Comparison of ENCODE assay signal across 14 cellular contexts in the genomic region with DNA sequence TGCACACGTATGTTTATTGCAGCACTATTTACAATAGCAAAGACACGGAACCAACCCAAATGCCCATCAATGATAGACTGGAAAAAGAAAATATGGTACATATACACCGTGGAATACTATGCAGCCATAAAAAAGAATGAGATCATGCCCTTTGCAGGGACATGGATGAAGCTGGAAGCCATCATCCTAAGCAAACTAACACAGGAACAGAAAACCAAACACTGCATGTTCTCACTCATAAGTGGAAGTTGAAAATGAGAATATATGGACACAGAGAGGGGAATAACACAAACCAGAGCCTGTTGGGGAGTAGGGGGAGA. TPM values are rescaled to one million over a fixed set of nuclear protein-coding genes. Genes with fewer than 3 reads are reported as not detected.
DNase-seq lines count a peak whose midpoint lies in the region; ATAC-seq, FAIRE-seq and TF ChIP-seq lines count a peak whose summit lies in the region.
"Not testable (repeated sequence)": the region's sequence is repeated elsewhere in the genome, so short reads cannot be mapped to it uniquely, and the experiment has no call there.
"Had no signal": no experiment of that assay in that cellular context is flagged by ENCODE, and none has a peak within 500 bp of the region (broad histone marks: within the 10 kb centered on the region; RNA-seq: fewer than 3 reads in every experiment).

No MANE protein-coding gene starts in this region.

- H3K36me3 Mint-ChIP-seq in CD8-positive, alpha-beta T cell = peaks cover 31% of the 10 kb centered on the region
- H3K36me3 Mint-ChIP-seq in T-cell = not testable (repeated sequence)
- peaks cover 39% of the 10 kb centered on the region for H3K36me3 Mint-ChIP-seq in activated CD4-positive, alpha-beta T cell treated with anti-CD3 and anti-CD28 coated beads, Interleukin-2, amount 10 ng/mL, durations not matched to agents 24 days and 14 days (ENCODE audit: low read depth)
- H3K36me3 Mint-ChIP-seq in activated T-cell treated with anti-CD3 and anti-CD28 coated beads, Interleukin-2, amount 50 U/mL, for 4 hours (ENCODE audit: insufficient read depth) = peaks cover 25% of the 10 kb centered on the region
- peaks cover 76% of the 10 kb centered on the region for H3K36me3 Mint-ChIP-seq in activated naive CD4-positive, alpha-beta T cell treated with anti-CD3 and anti-CD28 coated beads, Interleukin-2, amount 10 ng/mL, durations not matched to agents 7 days and 5 days
- peaks cover 17% of the 10 kb centered on the region for H3K36me3 Mint-ChIP-seq in stimulated activated memory B cell treated with anti-CD40 and anti-IgM and Interleukin-4, amounts not matched to agents 10 μg/mL and 1 μg/mL and 100 μg/mL, for 72 hours

- not testable (repeated sequence) for H3K9me3 Mint-ChIP-seq in CD8-positive, alpha-beta T cell; T-cell; activated CD4-positive, alpha-beta T cell treated with anti-CD3 and anti-CD28 coated beads, Interleukin-2, amount 10 ng/mL, durations not matched to agents 24 days and 14 days; activated T-cell treated with anti-CD3 and anti-CD28 coated beads, Interleukin-2, amount 50 U/mL, for 4 hours; activated naive CD4-positive, alpha-beta T cell treated with anti-CD3 and anti-CD28 coated beads, Interleukin-2, amount 10 ng/mL, durations not matched to agents 7 days and 5 days; stimulated activated memory B cell treated with anti-CD40 and anti-IgM and Interleukin-4, amounts not matched to agents 10 μg/mL and 1 μg/mL and 100 μg/mL, for 72 hours

- not testable (repeated sequence) for TF ChIP-seq CTCF in CD8-positive, alpha-beta T cell (IDR thresholded peaks at IDR 0.05); GM12878 (IDR thresholded peaks at IDR 0.05 in 2 of 3, conservative IDR thresholded peaks at IDR 0.05 in 1 of 3; ENCODE audit: control insufficient read depth in 2 of 3, extremely low read depth in 1 of 3, insufficient read depth in 1 of 3, low read depth in 3 of 3, low read length in 3 of 3)

- not testable (repeated sequence) for H3K36me3 ChIP-seq in CD8-positive, alpha-beta T cell (ENCODE audit: insufficient read depth, low read length); GM12878 (ENCODE audit: control insufficient read depth in 2 of 2, insufficient read depth in 2 of 2, low read length in 1 of 2)

- TF ChIP-seq EP300 in GM12878 (IDR thresholded peaks at IDR 0.05; ENCODE audit: borderline replicate concordance in 1 of 2, control insufficient read depth in 1 of 2, low read depth in 2 of 2, low read length in 2 of 2) = not testable (repeated sequence)

- H3K4me2 ChIP-seq in GM12878 (ENCODE audit: control insufficient read depth, insufficient read depth) = peak overlapping the region; percentile 81

- not testable (repeated sequence) for H3K27me3 Mint-ChIP-seq in CD8-positive, alpha-beta T cell (ENCODE audit: low read depth); T-cell; activated CD4-positive, alpha-beta T cell treated with anti-CD3 and anti-CD28 coated beads, Interleukin-2, amount 10 ng/mL, durations not matched to agents 24 days and 14 days; activated T-cell treated with anti-CD3 and anti-CD28 coated beads, Interleukin-2, amount 50 U/mL, for 4 hours (ENCODE audit: low read depth); activated naive CD4-positive, alpha-beta T cell treated with anti-CD3 and anti-CD28 coated beads, Interleukin-2, amount 10 ng/mL, durations not matched to agents 7 days and 5 days; stimulated activated memory B cell treated with anti-CD40 and anti-IgM and Interleukin-4, amounts not matched to agents 10 μg/mL and 1 μg/mL and 100 μg/mL, for 72 hours

- BruUV-seq in GM12878 (replicated peaks; lab: Mats Ljungman, UMichigan) = not testable (repeated sequence)

- peaks cover 98% of the 10 kb centered on the region for H3K79me2 ChIP-seq in GM12878 (ENCODE audit: control insufficient read depth, insufficient read depth, low read length)

- intact Hi-C loops in CD8-positive, alpha-beta T cell (cut with DNase I, micrococcal nuclease) = not testable (repeated sequence)
- intact Hi-C loops in activated CD4-positive, alpha-beta T cell treated with anti-CD3 and anti-CD28 coated beads, Interleukin-2, amount 10 ng/mL, durations not matched to agents 24 days and 14 days (cut with micrococcal nuclease) = loop anchor here (10.0 kb wide), 1 partner anchor 950 kb away; the partner anchor contains the start of gene CD96
- intact Hi-C loops in GM12878 (cut with micrococcal nuclease; ENCODE audit: unreplicated experiment) = loop anchor here (10.0 kb wide), 1 partner anchor 360 kb away; the partner anchor contains the start of gene GCSAM

- CTCF ChIA-PET in CD8-positive, alpha-beta T cell (lab: Charles Lee); T-cell (lab: Charles Lee): not testable (repeated sequence)
- CTCF ChIA-PET in activated naive CD4-positive, alpha-beta T cell treated with anti-CD3 and anti-CD28 coated beads, Interleukin-2, amount 10 ng/mL, durations not matched to agents 7 days and 5 days (lab: Charles Lee) = interaction anchor here (0.5 kb wide), 1 partner anchor 1181 kb away, joined by 3 read pairs; no protein-coding TSS in a partner anchor
- CTCF ChIA-PET in GM12878 (lab: Yijun Ruan, JAX) = interaction anchor here (1.6 to 3.7 kb wide), 2 partner anchors 20 to 168 kb away, joined by 4 to 10 read pairs; no protein-coding TSS in a partner anchor

- not testable (repeated sequence) for H4K20me1 ChIP-seq in GM12878 (ENCODE audit: control insufficient read depth, insufficient read depth)

- H3K4me1 Mint-ChIP-seq in CD8-positive, alpha-beta T cell (ENCODE audit: low read depth) = peaks cover 85% of the 10 kb centered on the region
- peaks cover 84 to 92% (median 85%) of the 10 kb centered on the region in 3 donors for H3K4me1 Mint-ChIP-seq in T-cell
- peaks cover 66% of the 10 kb centered on the region for H3K4me1 Mint-ChIP-seq in activated CD4-positive, alpha-beta T cell treated with anti-CD3 and anti-CD28 coated beads, Interleukin-2, amount 10 ng/mL, durations not matched to agents 24 days and 14 days
- H3K4me1 Mint-ChIP-seq in activated T-cell treated with anti-CD3 and anti-CD28 coated beads, Interleukin-2, amount 50 U/mL, for 4 hours (ENCODE audit: low read depth) = peaks cover 85% of the 10 kb centered on the region
- peaks cover 72% of the 10 kb centered on the region for H3K4me1 Mint-ChIP-seq in activated naive CD4-positive, alpha-beta T cell treated with anti-CD3 and anti-CD28 coated beads, Interleukin-2, amount 10 ng/mL, durations not matched to agents 7 days and 5 days
- peaks cover 84% of the 10 kb centered on the region for H3K4me1 Mint-ChIP-seq in stimulated activated memory B cell treated with anti-CD40 and anti-IgM and Interleukin-4, amounts not matched to agents 10 μg/mL and 1 μg/mL and 100 μg/mL, for 72 hours

- peak overlapping the region; percentile 50 for H3K27ac Mint-ChIP-seq in CD8-positive, alpha-beta T cell
- peak overlapping the region; percentile 71 to 83 for H3K27ac Mint-ChIP-seq in T-cell
- H3K27ac Mint-ChIP-seq in activated CD4-positive, alpha-beta T cell treated with anti-CD3 and anti-CD28 coated beads, Interleukin-2, amount 10 ng/mL, durations not matched to agents 24 days and 14 days = peak overlapping the region; percentile 57
- H3K27ac Mint-ChIP-seq in activated naive CD4-positive, alpha-beta T cell treated with anti-CD3 and anti-CD28 coated beads, Interleukin-2, amount 10 ng/mL, durations not matched to agents 7 days and 5 days = peak overlapping the region; percentile 64
- H3K27ac Mint-ChIP-seq in stimulated activated memory B cell treated with anti-CD40 and anti-IgM and Interleukin-4, amounts not matched to agents 10 μg/mL and 1 μg/mL and 100 μg/mL, for 72 hours = peak overlapping the region; percentile 97

- peaks cover 62% of the 10 kb centered on the region for H3K4me1 ChIP-seq in CD8-positive, alpha-beta T cell (ENCODE audit: insufficient read depth, low read length)
- peaks cover 12% of the 10 kb centered on the region; the same call in 1 of the 2 replicates for H3K4me1 ChIP-seq in GM12878 (ENCODE audit: control insufficient read depth, insufficient read depth, low read length)

- H2AFZ ChIP-seq in GM12878 (ENCODE audit: control insufficient read depth, low read depth, low read length) = not testable (repeated sequence)

- not testable (repeated sequence) for ATAC-seq in CD8-positive, alpha-beta T cell; T-cell (replicated peaks in 1 of 4); activated T-cell treated with anti-CD3 and anti-CD28 coated beads, Interleukin-2, amount 50 U/mL, for 4 hours; GM12878; stimulated activated memory B cell treated with anti-CD40 and anti-IgM and Interleukin-4, amounts not matched to agents 10 μg/mL and 1 μg/mL and 100 μg/mL, for 72 hours

- SMC1A ChIA-PET in GM12878 (lab: Charles Lee; ENCODE audit: uncharacterized antibody, unreplicated experiment) = interaction anchor here (1.2 to 12.0 kb wide), 5 partner anchors 7 to 34 kb away, joined by 3 to 143 read pairs (median 57); partner anchors contain the start of gene BTLA

- WGBS in GM12878 (ENCODE audit: insufficient coverage, insufficient replicate concordance, low lambda C conversion rate, missing lambda C conversion rate) = 94% methylated on average over 3 of the region's 3 CpGs

- not testable (repeated sequence) for H3K4me3 ChIP-seq in CD8-positive, alpha-beta T cell (ENCODE audit: low read depth, low read length)
- peak overlapping the region; percentile 62 for H3K4me3 ChIP-seq in GM12878

- H3K9me3 ChIP-seq in CD8-positive, alpha-beta T cell (ENCODE audit: low read length); GM12878 (replicated peaks; ENCODE audit: control insufficient read depth, insufficient read depth, low read length): not testable (repeated sequence)

- not testable (repeated sequence) for FAIRE-seq in GM12878 (lab: Jason Lieb, UNC)

- in situ Hi-C loops in GM12878 (cut with MboI) = not testable (repeated sequence)

- not testable (repeated sequence) for H3K9ac ChIP-seq in GM12878 (ENCODE audit: control insufficient read depth, insufficient read depth, low read length)

- RAD21 ChIA-PET in GM12878 (lab: Charles Lee; ENCODE audit: unreplicated experiment) = interaction anchor here (1.0 to 14.4 kb wide), 4 partner anchors 24 to 379 kb away, joined by 3 to 262 read pairs (median 62); partner anchors contain the start of gene CD200

- POLR2A ChIA-PET in CD8-positive, alpha-beta T cell (lab: Charles Lee) = not testable (repeated sequence)
- POLR2A ChIA-PET in T-cell (lab: Charles Lee) (interaction anchor here (0.6 kb wide), 2 partner anchors 201 to 1157 kb away, joined by 3 read pairs; no protein-coding TSS in a partner anchor), GM12878 (lab: Charles Lee) (interaction anchor here (0.7 to 1.1 kb wide), 3 partner anchors 19 to 379 kb away, joined by 3 to 4 read pairs (median 3); no protein-coding TSS in a partner anchor)

- not testable (repeated sequence) for DNase-seq in CD8-positive, alpha-beta T cell; T-cell; activated T-cell treated with anti-CD3 and anti-CD28 coated beads, Interleukin-2, amount 50 U/mL, for 4 hours; activated naive CD4-positive, alpha-beta T cell treated with anti-CD3 and anti-CD28 coated beads, Interleukin-2, amount 10 ng/mL, durations not matched to agents 7 days and 5 days; GM12878 (ENCODE audit: low read depth, low spot score)
- peak; percentile 38 for DNase-seq in activated CD4-positive, alpha-beta T cell treated with anti-CD3 and anti-CD28 coated beads, Interleukin-2, amount 10 ng/mL, durations not matched to agents 24 days and 14 days

- H3K27ac ChIP-seq in CD8-positive, alpha-beta T cell (ENCODE audit: low read depth, low read length) = not testable (repeated sequence)
- 0 out of 2 replicates have a peak overlapping the region, but pooled peaks have one; percentile 23 for H3K27ac ChIP-seq in GM12878 (ENCODE audit: control insufficient read depth, insufficient read depth)

- TF ChIP-seq POLR2A in GM12878 (IDR thresholded peaks at IDR 0.05; ENCODE audit: low read depth, low read length) = not testable (repeated sequence)

- not testable (repeated sequence) for H3K27me3 ChIP-seq in CD8-positive, alpha-beta T cell (ENCODE audit: insufficient read depth, low read length); GM12878 (replicated peaks in 1 of 2; ENCODE audit: control insufficient read depth in 2 of 2, insufficient read depth in 2 of 2, low read length in 1 of 2)

- H3K4me3 Mint-ChIP-seq in CD8-positive, alpha-beta T cell = peak overlapping the region; percentile 24
- peak overlapping the region; percentile 19 to 49 (median 34) for H3K4me3 Mint-ChIP-seq in T-cell
- peak overlapping the region; percentile 37 for H3K4me3 Mint-ChIP-seq in activated CD4-positive, alpha-beta T cell treated with anti-CD3 and anti-CD28 coated beads, Interleukin-2, amount 10 ng/mL, durations not matched to agents 24 days and 14 days
- peak overlapping the region; percentile 36 for H3K4me3 Mint-ChIP-seq in activated T-cell treated with anti-CD3 and anti-CD28 coated beads, Interleukin-2, amount 50 U/mL, for 4 hours
- H3K4me3 Mint-ChIP-seq in activated naive CD4-positive, alpha-beta T cell treated with anti-CD3 and anti-CD28 coated beads, Interleukin-2, amount 10 ng/mL, durations not matched to agents 7 days and 5 days = peak overlapping the region; percentile 58
- peak overlapping the region; percentile 46 for H3K4me3 Mint-ChIP-seq in stimulated activated memory B cell treated with anti-CD40 and anti-IgM and Interleukin-4, amounts not matched to agents 10 μg/mL and 1 μg/mL and 100 μg/mL, for 72 hours

- not testable (repeated sequence) for TF ChIP-seq RAD21 in GM12878 (IDR thresholded peaks at IDR 0.05; ENCODE audit: insufficient read depth, low read depth, low read length)

RNA-seq across cellular contexts. Expression of gene BTLA, which starts 4.9 kb away (rescaled TPM):
- 1 to 10 TPM; 3.0 to 4.6 TPM for total RNA-seq in CD8-positive, alpha-beta T cell
- 10 to 100 TPM; 11.5 to 16.9 (median 15.2) TPM for total RNA-seq in T-cell
- total RNA-seq in activated CD4-positive, alpha-beta T cell treated with anti-CD3 and anti-CD28 coated beads, Interleukin-2, amount 10 ng/mL, durations not matched to agents 24 days and 14 days = 33.7 and 36.0 TPM in 2 replicates
- total RNA-seq in activated T-cell treated with anti-CD3 and anti-CD28 coated beads, Interleukin-2, amount 50 U/mL, for 4 hours = 10 to 100 TPM; 29.8 to 46.3 (median 33.2) TPM
- 300 and 324 TPM in 2 replicates for total RNA-seq in GM12878 (2013; cell fraction: nucleolus; rRNA removed)
- total RNA-seq in GM12878 (2014; rRNA removed) = 65.2 and 83.6 TPM in 2 replicates
- 91.5 and 99.0 TPM in 2 replicates for total RNA-seq in GM12878 (2014; rRNA removed; fragmentation: Illumina TruSeq; extraction: Trizol)
- 78.4 and 79.7 TPM in 2 replicates for total RNA-seq in GM12878 (2021)
- 32.2 TPM for polyA plus RNA-seq in GM12878 (2011; ENCODE audit: low read depth)
- 134 and 185 TPM in 2 replicates for polyA plus RNA-seq in GM12878 (2011; rRNA removed)
- polyA plus RNA-seq in GM12878 (2011; cell fraction: cytosol; rRNA removed) = 50.1 and 60.7 TPM in 2 replicates
- 44.8 and 68.3 TPM in 2 replicates for polyA plus RNA-seq in GM12878 (2011; cell fraction: nucleus; rRNA removed)
- 46.4 and 81.1 TPM in 2 replicates for polyA plus RNA-seq in GM12878 (2012)
- polyA plus RNA-seq in GM12878 (2014; fragmentation: Illumina TruSeq; extraction: Trizol) = 88.7 and 107 TPM in 2 replicates
- 100 to 1,000 TPM; 101 to 134 TPM for polyA plus RNA-seq in GM12878 (2014; fragmentation: Nextera tagmentation; extraction: Ambion mirVana)
- polyA plus RNA-seq in GM12878 (2014; rRNA removed) = 47.9 and 66.5 TPM in 2 replicates
- 10 to 100 TPM; 55.4 to 66.7 TPM for polyA plus RNA-seq in GM12878 (2016; fragmentation: Nextera tagmentation; extraction: Ambion mirVana)
- polyA minus RNA-seq in GM12878 (2011; rRNA and poly(A)+ RNA removed) = 154 and 254 TPM in 2 replicates
- 42.4 and 72.5 TPM in 2 replicates for polyA minus RNA-seq in GM12878 (2011; cell fraction: cytosol; rRNA and poly(A)+ RNA removed)
- polyA minus RNA-seq in GM12878 (2011; cell fraction: nucleus; rRNA and poly(A)+ RNA removed) = 87.8 and 96.0 TPM in 2 replicates
- total RNA-seq: GM23248, H7, HT-29, NCI-H460, PC-9, RPMI7951, SJCRH30 had no signal
- polyA plus RNA-seq: GM23248 had no signal
